13 cellular contexts compared by ENCODE assay signal in the genomic region with DNA sequence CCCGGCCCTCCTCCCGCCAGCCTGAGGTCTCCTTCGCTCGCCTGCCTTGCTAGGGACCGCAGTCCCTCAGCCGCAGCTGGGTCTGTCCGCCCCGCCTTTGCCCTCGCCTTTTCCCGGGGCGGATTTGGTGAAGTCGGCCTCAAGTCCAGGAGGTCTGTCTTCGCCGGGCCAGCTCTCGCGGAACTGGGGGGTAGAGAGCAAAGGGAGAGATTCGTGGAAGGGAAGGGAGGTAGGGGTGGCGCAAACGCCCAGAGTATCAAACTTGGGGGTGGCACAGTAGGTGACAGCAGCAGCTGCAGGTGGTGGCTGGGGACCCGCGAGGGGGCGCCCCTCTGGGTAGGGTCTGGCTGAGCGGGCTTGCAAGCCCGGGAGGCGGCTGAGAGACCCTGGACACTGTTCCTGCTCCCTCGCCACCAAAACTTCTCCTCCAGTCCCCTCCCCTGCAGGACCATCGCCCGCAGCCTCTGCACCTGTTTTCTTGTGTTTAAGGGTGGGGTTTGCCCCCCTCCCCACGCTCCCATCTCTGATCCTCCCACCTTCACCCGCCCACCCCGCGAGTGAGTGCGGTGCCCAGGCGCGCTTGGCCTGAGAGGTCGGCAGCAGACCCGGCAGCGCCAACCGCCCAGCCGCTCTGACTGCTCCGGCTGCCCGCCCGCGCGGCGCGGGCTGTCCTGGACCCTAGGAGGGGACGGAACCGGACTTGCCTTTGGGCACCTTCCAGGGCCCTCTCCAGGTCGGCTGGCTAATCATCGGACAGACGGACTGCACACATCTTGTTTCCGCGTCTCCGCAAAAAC. TPM values are rescaled to one million over a fixed set of nuclear protein-coding genes. Genes with fewer than 3 reads are reported as not detected.
DNase-seq lines count a peak whose midpoint lies in the region; ATAC-seq, FAIRE-seq and TF ChIP-seq lines count a peak whose summit lies in the region.
"Had no signal": no experiment of that assay in that cellular context is flagged by ENCODE, and none has a peak within 500 bp of the region (broad histone marks: within the 10 kb centered on the region; RNA-seq: fewer than 3 reads in every experiment).

A gene with protein sequence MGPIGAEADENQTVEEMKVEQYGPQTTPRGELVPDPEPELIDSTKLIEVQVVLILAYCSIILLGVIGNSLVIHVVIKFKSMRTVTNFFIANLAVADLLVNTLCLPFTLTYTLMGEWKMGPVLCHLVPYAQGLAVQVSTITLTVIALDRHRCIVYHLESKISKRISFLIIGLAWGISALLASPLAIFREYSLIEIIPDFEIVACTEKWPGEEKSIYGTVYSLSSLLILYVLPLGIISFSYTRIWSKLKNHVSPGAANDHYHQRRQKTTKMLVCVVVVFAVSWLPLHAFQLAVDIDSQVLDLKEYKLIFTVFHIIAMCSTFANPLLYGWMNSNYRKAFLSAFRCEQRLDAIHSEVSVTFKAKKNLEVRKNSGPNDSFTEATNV (plus strand): TSS at position 379 of the 797 bp plus-strand sequence. CDS start 5,304 bp downstream, outside the sequence.

- no peak within 1 kb of the TSS for H3K27ac Mint-ChIP-seq in immature natural killer cell

- WGBS in body of pancreas, 2 donors = 2 to 3% methylated on average over 42 to 55 of the region's 55 CpGs

- H3K4me3 ChIP-seq in H7 (ENCODE audit: insufficient read depth, low read depth, low read length) (peak within 1 kb of the TSS; percentile 48), body of pancreas (peak within 1 kb of the TSS in 1 of 2 donors; percentile 31), kidney (ENCODE audit: low read length in 2 of 2) (peak within 1 kb of the TSS in 1 of 2 donors; percentile 47), skeletal muscle satellite cell (ENCODE audit: low read length) (peak within 1 kb of the TSS; percentile 47)
- H3K4me3 ChIP-seq: K562 had no signal

- H3K9me3 Mint-ChIP-seq in immature natural killer cell = peaks cover 5 to 19% (median 8%) of the 10 kb centered on the region in 6 donors

- TF ChIP-seq POLR2A in body of pancreas (IDR thresholded peaks at IDR 0.05) = no peak

- peak; percentile 64 for DNase-seq in H7
- peak in 1 of 4 donors; percentile 15 for DNase-seq in body of pancreas
- peak; percentile 67 for DNase-seq in kidney
- no peak for DNase-seq in immature natural killer cell
- no peak for DNase-seq in effector CD8-positive, alpha-beta T cell (lab: John Stamatoyannopoulos, UW)
- DNase-seq in NCI-H2171 treated with DMSO at 0.1 percent for 48 hours (lab: John Stamatoyannopoulos, UW) = no peak
- DNase-seq: activated gamma-delta T cell treated with Interleukin-2 at 50 U/mL for 16 hours, DND-41 had no signal

- peaks cover 33% of the 10 kb centered on the region for H3K27me3 ChIP-seq in H7 (ENCODE audit: control insufficient read depth, insufficient read depth, low read length)
- H3K27me3 ChIP-seq in body of pancreas = peaks cover 0 to 12% of the 10 kb centered on the region in 2 donors
- peaks cover 56% of the 10 kb centered on the region for H3K27me3 ChIP-seq in skeletal muscle satellite cell (ENCODE audit: control insufficient read depth, insufficient read depth, low read length)

- H3K9me3 ChIP-seq in body of pancreas = no peaks in the 10 kb centered on the region
- no peaks in the 10 kb centered on the region for H3K9me3 ChIP-seq in kidney (ENCODE audit: control insufficient read depth in 1 of 2, low read length in 2 of 2)
- no peaks in the 10 kb centered on the region for H3K9me3 ChIP-seq in skeletal muscle satellite cell (replicated peaks; ENCODE audit: low read length)
- H3K9me3 ChIP-seq: neutrophil had no signal

- H3K4me1 Mint-ChIP-seq in immature natural killer cell = no peaks in the 10 kb centered on the region

- intact Hi-C loops in body of pancreas (cut with DNase I) (no loop called here), kidney (cut with DNase I) (no loop called here)

- no peak within 1 kb of the TSS for H3K27ac ChIP-seq in body of pancreas
- H3K27ac ChIP-seq in kidney (ENCODE audit: low read depth in 2 of 2, low read length in 2 of 2) = no peak within 1 kb of the TSS
- H3K27ac ChIP-seq: neutrophil had no signal

- H3K27me3 Mint-ChIP-seq in immature natural killer cell (ENCODE audit: low read depth in 3 of 3) = peaks cover 6 to 10% (median 8%) of the 10 kb centered on the region in 3 donors

- TF ChIP-seq CTCF in body of pancreas (IDR thresholded peaks at IDR 0.05) = no peak
- TF ChIP-seq CTCF in kidney (IDR thresholded peaks at IDR 0.05; ENCODE audit: borderline replicate concordance, extremely low read depth, insufficient read depth) = no peak

- no peak within 1 kb of the TSS for H3K9ac ChIP-seq in kidney (ENCODE audit: low read length in 2 of 2)
- H3K9ac ChIP-seq in skeletal muscle satellite cell (ENCODE audit: low read depth, low read length) = no peak within 1 kb of the TSS

- H3K4me1 ChIP-seq in body of pancreas = peaks cover 18% of the 10 kb centered on the region
- no peaks in the 10 kb centered on the region for H3K4me1 ChIP-seq in kidney (ENCODE audit: control insufficient read depth in 1 of 2, insufficient read depth in 1 of 2, low read depth in 1 of 2, low read length in 2 of 2)
- H3K4me1 ChIP-seq in skeletal muscle satellite cell (ENCODE audit: control insufficient read depth, insufficient read depth, low read length) = peaks cover 10% of the 10 kb centered on the region

- ATAC-seq in body of pancreas = peak; percentile 48
- no peak for ATAC-seq in GM21786 (IDR thresholded peaks at IDR 0.05; ENCODE audit: unreplicated experiment)
- ATAC-seq: K562 had no signal

- H3K4me2 ChIP-seq in skeletal muscle satellite cell (ENCODE audit: low read length) = peak within 1 kb of the TSS; percentile 72

- H3K36me3 ChIP-seq in H7 (replicated peaks; ENCODE audit: control insufficient read depth, insufficient read depth, low read length) = no peaks in the 10 kb centered on the region
- H3K36me3 ChIP-seq in body of pancreas (replicated peaks in 1 of 2; ENCODE audit: insufficient read depth in 1 of 2, low read depth in 2 of 2) = no peaks in the 10 kb centered on the region
- H3K36me3 ChIP-seq in kidney (ENCODE audit: control insufficient read depth in 1 of 2, insufficient read depth in 2 of 2, low read length in 2 of 2) = no peaks in the 10 kb centered on the region
- no peaks in the 10 kb centered on the region for H3K36me3 ChIP-seq in skeletal muscle satellite cell (ENCODE audit: insufficient read depth, low read length)
- H3K36me3 ChIP-seq: neutrophil had no signal

- peaks cover 0 to 3% (median 0%) of the 10 kb centered on the region in 3 donors for H3K36me3 Mint-ChIP-seq in immature natural killer cell

- no peak within 1 kb of the TSS for H3K4me3 Mint-ChIP-seq in immature natural killer cell

- no peak for FAIRE-seq in kidney (lab: Jason Lieb, UNC)
- FAIRE-seq: K562 had no signal

RNA-seq across cellular contexts. Expression of the gene that starts here (rescaled TPM):
- 0.04 TPM in 1 of 2 replicates, not detected in the other for total RNA-seq in H7 (2014; rRNA removed; shearing (Covaris generic))
- total RNA-seq in body of pancreas (under 1 TPM in 1 of 2 donors, not detected in 1; under 0.01 TPM), kidney (0.54 TPM)
- polyA plus RNA-seq in kidney (ENCODE audit: insufficient read depth, low read depth, low replicate concordance) (not detected), immature natural killer cell (not detected)
- not detected in 2 replicates for total RNA-seq in skeletal muscle satellite cell (2012; rRNA removed)
- total RNA-seq: K562 had no signal
- polyA plus RNA-seq: esophagus, K562 had no signal

Comparison
In these comparisons a context has a peak if more than half of its experiments do, and no peak if none do; other contexts are left out.
1. Peak in DNase-seq and H3K4me3 ChIP-seq in H7; RNA of the gene not detected or under 1 TPM.
2. Peak in ATAC-seq in body of pancreas; RNA of the gene not detected or under 1 TPM.
3. Peak in DNase-seq in kidney; RNA of the gene not detected or under 1 TPM.